ENCODE assay signal across 19 cellular contexts in genomic region chr19:38813932-38814331, GRCh38. TPM values are rescaled to one million over a fixed set of nuclear protein-coding genes. Genes with fewer than 3 reads are reported as not detected.
"Had no signal": no experiment of that assay in that cellular context is flagged by ENCODE, and none has a peak within 500 bp of the region (broad histone marks: within the 10 kb centered on the region; RNA-seq: fewer than 3 reads in every experiment).

No MANE protein-coding gene starts in this region.

RNA-seq across cellular contexts. Expression of gene LGALS4, which starts 1.2 kb away (rescaled TPM):
- total RNA-seq: lung microvascular endothelial cell, osteocyte, pulmonary artery endothelial cell, renal cortical epithelial cell, skeletal muscle tissue had no signal

RNA-seq across cellular contexts. Expression of gene LGALS7B, which starts 24.9 kb away (rescaled TPM):
- total RNA-seq: left cardiac atrium, left lobe of liver, left ventricle myocardium superior, lung microvascular endothelial cell, mesenteric fat pad, mucosa of descending colon, natural killer cell, occipital lobe, osteocyte, progenitor cell of endocrine pancreas, pulmonary artery endothelial cell, renal cortical epithelial cell, right lobe of liver, skeletal muscle tissue, subcutaneous adipose tissue, ureter had no signal

RNA-seq across cellular contexts. Expression of gene LGALS7, which starts 40.6 kb away (rescaled TPM):
- total RNA-seq: heart right ventricle, left cardiac atrium, left lobe of liver, left ventricle myocardium superior, lung microvascular endothelial cell, mesenteric fat pad, mucosa of descending colon, natural killer cell, osteocyte, progenitor cell of endocrine pancreas, pulmonary artery endothelial cell, renal cortical epithelial cell, right atrium auricular region, right lobe of liver, subcutaneous adipose tissue, thoracic aorta, ureter had no signal
- polyA plus RNA-seq: heart right ventricle had no signal
